18 cellular contexts compared by ENCODE assay signal in genomic region chr10:12187321-12187905, GRCh38. TPM values are rescaled to one million over a fixed set of nuclear protein-coding genes. Genes with fewer than 3 reads are reported as not detected.
DNase-seq lines count a peak whose midpoint lies in the region; ATAC-seq, FAIRE-seq and TF ChIP-seq lines count a peak whose summit lies in the region.
"Had no signal": no experiment of that assay in that cellular context is flagged by ENCODE, and none has a peak within 500 bp of the region (broad histone marks: within the 10 kb centered on the region; RNA-seq: fewer than 3 reads in every experiment).

No MANE protein-coding gene starts in this region.

- 39 to 64% (median 51%) methylated on average over 5 of the region's 5 CpGs for WGBS in small intestine, 3 donors
- 79 to 93% (median 91%) methylated on average over 5 of the region's 5 CpGs for WGBS in stomach, 5 donors

- peaks cover 12% of the 10 kb centered on the region for H3K36me3 Mint-ChIP-seq in activated naive CD4-positive, alpha-beta T cell treated with anti-CD3 and anti-CD28 coated beads, Interleukin-2, amount 50 U/mL, for 24 hours
- H3K36me3 Mint-ChIP-seq in activated T-helper 1 cell treated with anti-CD3 and anti-CD28 coated beads, Interleukin-12 subunit alpha, Interleukin-12 subunit beta, Interleukin-2, Interleukin-4 antibody, amounts not matched to agents 30 ng/mL and 10 ng/mL and 1 ng/mL, durations not matched to agents 14 hours and 24 hours and 36 hours (ENCODE audit: low read depth), result peaks cover 53% of the 10 kb centered on the region
- peaks cover 80% of the 10 kb centered on the region for H3K36me3 Mint-ChIP-seq in dendritic cell treated with granulocyte-macrophage colony-stimulating factor and Interleukin-4, amounts not matched to agents 40 ng/mL and 50 ng/mL, for 4 days (ENCODE audit: low read depth)

- no peak for TF ChIP-seq POLR2A in stomach (IDR thresholded peaks at IDR 0.05)

- no peak for DNase-seq in activated naive CD4-positive, alpha-beta T cell treated with Interleukin-2 at 50 U/mL for 16 hours
- no peak for DNase-seq in activated T-helper 1 cell treated with anti-CD3 and anti-CD28 coated beads, Interleukin-12 subunit alpha, Interleukin-12 subunit beta, Interleukin-2, Interleukin-4 antibody, amounts not matched to agents 30 ng/mL and 10 ng/mL and 1 ng/mL, durations not matched to agents 14 hours and 24 hours and 36 hours (ENCODE audit: low spot score)
- peak; percentile 61 for DNase-seq in small intestine
- no peak for DNase-seq in NCI-H526 (lab: John Stamatoyannopoulos, UW)
- DNase-seq in stomach, result no peak
- DNase-seq: BE2C, DMS 273 treated with DMSO at 0.1 percent for 48 hours, HFFc6, NCI-H1092, NCI-H1694, NCI-H2107, NCI-H226, NCI-H526 treated with DMSO at 0.1 percent for 48 hours, RPMI8226 had no signal

- H3K27me3 ChIP-seq in small intestine (ENCODE audit: control insufficient read depth in 2 of 2, insufficient read depth in 2 of 2, low read length in 2 of 2), result no peaks in the 10 kb centered on the region
- no peaks in the 10 kb centered on the region for H3K27me3 ChIP-seq in stomach
- H3K27me3 ChIP-seq: BE2C had no signal

- peaks cover 36% of the 10 kb centered on the region for H3K4me1 Mint-ChIP-seq in activated naive CD4-positive, alpha-beta T cell treated with anti-CD3 and anti-CD28 coated beads, Interleukin-2, amount 50 U/mL, for 24 hours
- peaks cover 46% of the 10 kb centered on the region for H3K4me1 Mint-ChIP-seq in activated T-helper 1 cell treated with anti-CD3 and anti-CD28 coated beads, Interleukin-12 subunit alpha, Interleukin-12 subunit beta, Interleukin-2, Interleukin-4 antibody, amounts not matched to agents 30 ng/mL and 10 ng/mL and 1 ng/mL, durations not matched to agents 14 hours and 24 hours and 36 hours (ENCODE audit: low read depth)
- peaks cover 48% of the 10 kb centered on the region for H3K4me1 Mint-ChIP-seq in dendritic cell treated with granulocyte-macrophage colony-stimulating factor and Interleukin-4, amounts not matched to agents 40 ng/mL and 50 ng/mL, for 4 days (ENCODE audit: low read depth)

- ATAC-seq in GM21515 (IDR thresholded peaks at IDR 0.05; ENCODE audit: unreplicated experiment), result no peak

- H3K27me3 Mint-ChIP-seq in activated naive CD4-positive, alpha-beta T cell treated with anti-CD3 and anti-CD28 coated beads, Interleukin-2, amount 50 U/mL, for 24 hours, result no peaks in the 10 kb centered on the region
- H3K27me3 Mint-ChIP-seq in activated T-helper 1 cell treated with anti-CD3 and anti-CD28 coated beads, Interleukin-12 subunit alpha, Interleukin-12 subunit beta, Interleukin-2, Interleukin-4 antibody, amounts not matched to agents 30 ng/mL and 10 ng/mL and 1 ng/mL, durations not matched to agents 14 hours and 24 hours and 36 hours (ENCODE audit: insufficient read depth), result no peaks in the 10 kb centered on the region
- no peaks in the 10 kb centered on the region for H3K27me3 Mint-ChIP-seq in dendritic cell treated with granulocyte-macrophage colony-stimulating factor and Interleukin-4, amounts not matched to agents 40 ng/mL and 50 ng/mL, for 4 days

- H3K27ac ChIP-seq in small intestine (ENCODE audit: low read depth in 1 of 2, low read length in 1 of 2) (peak overlapping the region; percentile 4 to 39), stomach (no peak overlapping the region)
- H3K27ac ChIP-seq: KMS-11 had no signal

- H3K4me3 Mint-ChIP-seq in activated naive CD4-positive, alpha-beta T cell treated with anti-CD3 and anti-CD28 coated beads, Interleukin-2, amount 50 U/mL, for 24 hours, result no peak overlapping the region
- H3K4me3 Mint-ChIP-seq in activated T-helper 1 cell treated with anti-CD3 and anti-CD28 coated beads, Interleukin-12 subunit alpha, Interleukin-12 subunit beta, Interleukin-2, Interleukin-4 antibody, amounts not matched to agents 30 ng/mL and 10 ng/mL and 1 ng/mL, durations not matched to agents 14 hours and 24 hours and 36 hours, result no peak overlapping the region
- H3K4me3 Mint-ChIP-seq in dendritic cell treated with granulocyte-macrophage colony-stimulating factor and Interleukin-4, amounts not matched to agents 40 ng/mL and 50 ng/mL, for 4 days, result no peak overlapping the region
- H3K4me3 Mint-ChIP-seq: HFFc6 had no signal

- H3K27ac Mint-ChIP-seq in activated naive CD4-positive, alpha-beta T cell treated with anti-CD3 and anti-CD28 coated beads, Interleukin-2, amount 50 U/mL, for 24 hours, result peak overlapping the region; percentile 51
- peak overlapping the region; percentile 41 for H3K27ac Mint-ChIP-seq in activated T-helper 1 cell treated with anti-CD3 and anti-CD28 coated beads, Interleukin-12 subunit alpha, Interleukin-12 subunit beta, Interleukin-2, Interleukin-4 antibody, amounts not matched to agents 30 ng/mL and 10 ng/mL and 1 ng/mL, durations not matched to agents 14 hours and 24 hours and 36 hours
- H3K27ac Mint-ChIP-seq in dendritic cell treated with granulocyte-macrophage colony-stimulating factor and Interleukin-4, amounts not matched to agents 40 ng/mL and 50 ng/mL, for 4 days, result peak overlapping the region; percentile 23

- H3K36me3 ChIP-seq in small intestine (ENCODE audit: control insufficient read depth in 2 of 2, insufficient read depth in 2 of 2, low read length in 2 of 2) (no peaks in the 10 kb centered on the region), stomach (peaks cover 18 to 58% (median 50%) of the 10 kb centered on the region in 4 donors)

- H3K4me3 ChIP-seq in small intestine (ENCODE audit: low read depth in 1 of 2, low read length in 2 of 2) (no peak overlapping the region), stomach (no peak overlapping the region)

- no peak for TF ChIP-seq CTCF in stomach (IDR thresholded peaks at IDR 0.05)

- FAIRE-seq in small intestine (lab: Jason Lieb, UNC), result no peak

- H3K4me1 ChIP-seq in small intestine (ENCODE audit: control insufficient read depth in 2 of 2, insufficient read depth in 1 of 2, low read depth in 1 of 2, low read length in 1 of 2) (peaks cover 0 to 3% of the 10 kb centered on the region in 2 donors), stomach (peaks cover 0 to 9% (median 2%) of the 10 kb centered on the region in 4 donors)
- H3K4me1 ChIP-seq: BE2C had no signal

- H3K9me3 Mint-ChIP-seq in activated naive CD4-positive, alpha-beta T cell treated with anti-CD3 and anti-CD28 coated beads, Interleukin-2, amount 50 U/mL, for 24 hours, result no peaks in the 10 kb centered on the region
- no peaks in the 10 kb centered on the region for H3K9me3 Mint-ChIP-seq in activated T-helper 1 cell treated with anti-CD3 and anti-CD28 coated beads, Interleukin-12 subunit alpha, Interleukin-12 subunit beta, Interleukin-2, Interleukin-4 antibody, amounts not matched to agents 30 ng/mL and 10 ng/mL and 1 ng/mL, durations not matched to agents 14 hours and 24 hours and 36 hours
- H3K9me3 Mint-ChIP-seq in dendritic cell treated with granulocyte-macrophage colony-stimulating factor and Interleukin-4, amounts not matched to agents 40 ng/mL and 50 ng/mL, for 4 days, result no peaks in the 10 kb centered on the region
- H3K9me3 Mint-ChIP-seq: HFFc6 had no signal

- H3K9me3 ChIP-seq in small intestine (ENCODE audit: control insufficient read depth, low read depth) (no peaks in the 10 kb centered on the region), stomach (no peaks in the 10 kb centered on the region)
- H3K9me3 ChIP-seq: BE2C had no signal

- no peak for TF ChIP-seq EP300 in stomach (IDR thresholded peaks at IDR 0.05)

- intact Hi-C loops in activated T-helper 1 cell treated with anti-CD3 and anti-CD28 coated beads, Interleukin-12 subunit alpha, Interleukin-12 subunit beta, Interleukin-2, Interleukin-4 antibody, amounts not matched to agents 30 ng/mL and 10 ng/mL and 1 ng/mL, durations not matched to agents 14 hours and 24 hours and 36 hours (cut with micrococcal nuclease), result no loop called here
- intact Hi-C loops in dendritic cell treated with granulocyte-macrophage colony-stimulating factor and Interleukin-4, amounts not matched to agents 40 ng/mL and 50 ng/mL, for 4 days (cut with micrococcal nuclease), result no loop called here
- intact Hi-C loops in stomach (cut with DNase I; ENCODE audit: low total_unique reads), result no loop called here

RNA-seq across cellular contexts. Expression of gene NUDT5, which starts 8.3 kb away (rescaled TPM):
- 121 and 131 TPM in 2 replicates for total RNA-seq in activated T-helper 1 cell treated with anti-CD3 and anti-CD28 coated beads, Interleukin-12 subunit alpha, Interleukin-12 subunit beta, Interleukin-2, Interleukin-4 antibody, amounts not matched to agents 30 ng/mL and 10 ng/mL and 1 ng/mL, durations not matched to agents 14 hours and 24 hours and 36 hours
- 10 to 100 TPM; 35.9 to 59.5 (median 45.4) TPM for polyA plus RNA-seq in small intestine
- 10 to 100 TPM; 21.4 to 49.4 (median 37.9) TPM for total RNA-seq in stomach
- 10 to 100 TPM; 30.2 to 45.3 (median 39.6) TPM for polyA plus RNA-seq in stomach

RNA-seq across cellular contexts. Expression of gene CDC123, which starts 8.6 kb away (rescaled TPM):
- 190 and 191 TPM in 2 replicates for total RNA-seq in activated T-helper 1 cell treated with anti-CD3 and anti-CD28 coated beads, Interleukin-12 subunit alpha, Interleukin-12 subunit beta, Interleukin-2, Interleukin-4 antibody, amounts not matched to agents 30 ng/mL and 10 ng/mL and 1 ng/mL, durations not matched to agents 14 hours and 24 hours and 36 hours
- polyA plus RNA-seq in small intestine, result 10 to 100 TPM; 40.0 to 66.2 (median 45.7) TPM
- total RNA-seq in stomach, result 100 to 1,000 TPM in 1 of 5 donors, 10 to 100 TPM in 4; 22.3 to 103 (median 62.4) TPM
- 10 to 100 TPM; 30.3 to 41.7 (median 39.4) TPM for polyA plus RNA-seq in stomach

RNA-seq across cellular contexts. Expression of gene SEC61A2, which starts 57.9 kb away (rescaled TPM):
- 21.9 and 22.1 TPM in 2 replicates for total RNA-seq in activated T-helper 1 cell treated with anti-CD3 and anti-CD28 coated beads, Interleukin-12 subunit alpha, Interleukin-12 subunit beta, Interleukin-2, Interleukin-4 antibody, amounts not matched to agents 30 ng/mL and 10 ng/mL and 1 ng/mL, durations not matched to agents 14 hours and 24 hours and 36 hours
- polyA plus RNA-seq in small intestine (1 to 10 TPM; 1.4 to 3.3 (median 2.2) TPM), stomach (1 to 10 TPM; 1.1 to 3.2 (median 2.2) TPM)
- total RNA-seq in stomach, result 10 to 100 TPM in 4 of 5 donors, under 1 TPM in 1; 0.58 to 17.4 (median 11.9) TPM

Comparison
In these comparisons a context has a peak if more than half of its experiments do, and no peak if none do; other contexts are left out.
1. H3K27ac ChIP-seq: peak in small intestine (2 of 2); none in stomach (0 of 5).
2. Peak in every context shown above with its lines, with median percentiles within 50 percentile points of each other: H3K27ac Mint-ChIP-seq.